Comparison of ENCODE assay signal across 8 cellular contexts in genomic region chr20:38875170-38875993, GRCh38. TPM values are rescaled to one million over a fixed set of nuclear protein-coding genes. Genes with fewer than 3 reads are reported as not detected.
DNase-seq lines count a peak whose midpoint lies in the region; ATAC-seq and TF ChIP-seq lines count a peak whose summit lies in the region.

No MANE protein-coding gene starts in this region.

- H3K4me1 ChIP-seq in SK-N-SH (ENCODE audit: control insufficient read depth in 1 of 2, insufficient read depth in 2 of 2, low read depth in 1 of 2, low read length in 1 of 2) (peaks cover 0 to 86% of the 10 kb centered on the region in 2 experiments; a peak in 2 of 4 replicates), body of pancreas (peaks cover 11% of the 10 kb centered on the region), gastrocnemius medialis (peaks cover 0 to 8% of the 10 kb centered on the region in 2 donors), PC-3 (ENCODE audit: insufficient read depth, low read length) (peaks cover 19% of the 10 kb centered on the region)

- H3K4me2 ChIP-seq in SK-N-SH, result no peak overlapping the region
- no peak overlapping the region for H3K4me2 ChIP-seq in PC-3 (ENCODE audit: low read length)

- peak; percentile 74 for DNase-seq in SK-N-SH
- peak in 3 of 4 donors; percentile 17 to 53 (median 34) for DNase-seq in body of pancreas
- DNase-seq in gastrocnemius medialis, result no peak
- DNase-seq in PC-3, result no peak
- no peak for DNase-seq in HPDE6-E6E7 (ENCODE audit: extremely low spot score)
- no peak for DNase-seq in AG08396 (ENCODE audit: low spot score)

- TF ChIP-seq POLR2A in body of pancreas (IDR thresholded peaks at IDR 0.05) (no peak), gastrocnemius medialis (IDR thresholded peaks at IDR 0.05) (no peak)

- H3K27ac ChIP-seq in SK-N-SH (ENCODE audit: low read depth in 2 of 2, low read length in 1 of 2) (peak overlapping the region in 1 of 2 experiments; percentile 100; a peak in 3 of 4 replicates), body of pancreas (peak overlapping the region in 1 of 4 donors; percentile 4), gastrocnemius medialis (peak overlapping the region in 3 of 4 donors; percentile 19 to 45 (median 41)), PC-3 (ENCODE audit: low read length) (no peak overlapping the region)

- TF ChIP-seq RAD21 in SK-N-SH (IDR thresholded peaks at IDR 0.05; ENCODE audit: low read length), result peak; percentile 36

- ATAC-seq in GM19043 (IDR thresholded peaks at IDR 0.05; ENCODE audit: low read depth, unreplicated experiment) (peak; percentile 47), HG02943 (IDR thresholded peaks at IDR 0.05; ENCODE audit: low read depth, unreplicated experiment) (peak; percentile 62), body of pancreas (no peak), gastrocnemius medialis (no peak), PC-3 (no peak)

- H3K9me2 ChIP-seq in SK-N-SH, result no peaks in the 10 kb centered on the region
- no peaks in the 10 kb centered on the region for H3K9me2 ChIP-seq in PC-3 (replicated peaks; ENCODE audit: low read length)

- WGBS in SK-N-SH (ENCODE audit: low lambda C conversion rate), result 16% methylated on average over 8 of the region's 11 CpGs
- 5 to 6% methylated on average over 11 of the region's 11 CpGs for WGBS in body of pancreas, 2 donors

- POLR2A ChIA-PET in SK-N-SH (lab: Yijun Ruan, JAX), result interaction anchor here (0.6 to 3.4 kb wide), 20 partner anchors 8 to 744 kb away, joined by 3 to 50 read pairs (median 4); partner anchors contain the start of gene PPP1R16B
- POLR2A ChIA-PET in PC-3 (lab: Charles Lee; ENCODE audit: unreplicated experiment), result no interaction called here

- H3K27me3 ChIP-seq in SK-N-SH (ENCODE audit: insufficient read depth) (peaks cover 16% of the 10 kb centered on the region; the same call in 1 of the 2 replicates), body of pancreas (no peaks in the 10 kb centered on the region), gastrocnemius medialis (peaks cover 0 to 2% (median 0%) of the 10 kb centered on the region in 3 donors), PC-3 (ENCODE audit: low read length) (peaks cover 10% of the 10 kb centered on the region; the same call in 1 of the 2 replicates)

- no peak overlapping the region; a peak in 1 of 4 replicates for H3K4me3 ChIP-seq in SK-N-SH (ENCODE audit: low read depth in 2 of 2, low read length in 1 of 2)
- H3K4me3 ChIP-seq in body of pancreas, result no peak overlapping the region
- no peak overlapping the region for H3K4me3 ChIP-seq in gastrocnemius medialis
- no peak overlapping the region for H3K4me3 ChIP-seq in PC-3 (ENCODE audit: low read length)

- H3K9me3 ChIP-seq in SK-N-SH (no peaks in the 10 kb centered on the region), body of pancreas (no peaks in the 10 kb centered on the region), gastrocnemius medialis (no peaks in the 10 kb centered on the region), PC-3 (ENCODE audit: low read length) (no peaks in the 10 kb centered on the region)

- no peak overlapping the region for H3K9ac ChIP-seq in SK-N-SH
- no peak overlapping the region for H3K9ac ChIP-seq in PC-3 (ENCODE audit: low read length)

- BruUV-seq in PC-3 (replicated peaks; lab: Mats Ljungman, UMichigan), result no TSS peak

- H3K79me2 ChIP-seq in SK-N-SH (ENCODE audit: insufficient read depth) (no peaks in the 10 kb centered on the region), PC-3 (ENCODE audit: low read length) (no peaks in the 10 kb centered on the region)

- TF ChIP-seq EP300 in SK-N-SH (IDR thresholded peaks at IDR 0.05; ENCODE audit: borderline replicate concordance in 1 of 2, low read depth in 1 of 2, low read length in 1 of 2), result peak in 1 of 2 experiments; percentile 96

- H4K20me1 ChIP-seq in SK-N-SH (ENCODE audit: insufficient read depth) (no peaks in the 10 kb centered on the region), PC-3 (ENCODE audit: low read length) (no peaks in the 10 kb centered on the region)

- TF ChIP-seq CTCF in SK-N-SH (IDR thresholded peaks at IDR 0.05) (no peak), body of pancreas (IDR thresholded peaks at IDR 0.05) (no peak), gastrocnemius medialis (IDR thresholded peaks at IDR 0.05 in 4 of 5, conservative IDR thresholded peaks at IDR 0.05 in 1 of 5) (no peak), PC-3 (conservative IDR thresholded peaks at IDR 0.05; ENCODE audit: low read depth, low read length) (no peak)

- H3K36me3 ChIP-seq in SK-N-SH (replicated peaks in 1 of 2; ENCODE audit: control insufficient read depth in 1 of 2, insufficient read depth in 2 of 2, low read length in 1 of 2) (no peaks in the 10 kb centered on the region), body of pancreas (replicated peaks in 1 of 2; ENCODE audit: insufficient read depth in 1 of 2, low read depth in 2 of 2) (no peaks in the 10 kb centered on the region), gastrocnemius medialis (no peaks in the 10 kb centered on the region), PC-3 (ENCODE audit: low read depth, low read length) (no peaks in the 10 kb centered on the region)

- intact Hi-C loops in body of pancreas (cut with DNase I), result no loop called here
- intact Hi-C loops in gastrocnemius medialis (cut with DNase I; ENCODE audit: low total_unique reads), result no loop called here
- intact Hi-C loops in PC-3 (cut with micrococcal nuclease), result no loop called here

- H2AFZ ChIP-seq in SK-N-SH (ENCODE audit: low read depth), result no peak overlapping the region
- H2AFZ ChIP-seq in PC-3 (ENCODE audit: low read length), result no peak overlapping the region

- in situ Hi-C loops in gastrocnemius medialis (cut with MboI; ENCODE audit: low sequenced_read_pairs in 4 of 4), result loop anchor here in 1 of 4 donors (25.0 kb wide), 1 partner anchor 238 kb away; no protein-coding TSS in a partner anchor

- H3F3A ChIP-seq in SK-N-SH (replicated peaks; ENCODE audit: insufficient read depth), result no peaks in the 10 kb centered on the region
- H3F3A ChIP-seq in PC-3 (ENCODE audit: low read length, unreplicated experiment), result no peaks in the 10 kb centered on the region

- CTCF ChIA-PET in SK-N-SH (lab: Yijun Ruan, JAX) (interaction anchor here (0.7 to 7.2 kb wide), 6 partner anchors 8 to 69 kb away, joined by 3 to 58 read pairs (median 6); partner anchors contain the start of gene PPP1R16B), PC-3 (lab: Charles Lee) (no interaction called here)

TF ChIP-seq in SK-N-SH, 30 proteins besides CTCF, POLR2A, EP300 and RAD21 (continues in another document):
- TF ChIP-seq GABPA (IDR thresholded peaks at IDR 0.05; ENCODE audit: low read depth) (no peak), SMC3 (IDR thresholded peaks at IDR 0.05; ENCODE audit: low read depth, low read length) (peak; percentile 20; the same call in 1 of the 2 replicates), FOXM1 (IDR thresholded peaks at IDR 0.05; ENCODE audit: low read depth) (no peak), FOXJ3 (CRISPR knock-in tag; IDR thresholded peaks at IDR 0.05) (peak; percentile 93), NFIC (IDR thresholded peaks at IDR 0.05; ENCODE audit: borderline replicate concordance) (no peak), TEAD4 (IDR thresholded peaks at IDR 0.05; ENCODE audit: borderline replicate concordance, insufficient read depth) (no peak), EZH2phosphoT487 (IDR thresholded peaks at IDR 0.05; ENCODE audit: borderline replicate concordance, low read depth) (no peak), USF2 (IDR thresholded peaks at IDR 0.05; ENCODE audit: borderline replicate concordance, low read depth, low read length) (no peak), RXRA (IDR thresholded peaks at IDR 0.05; ENCODE audit: borderline replicate concordance, low read depth) (no peak), USF1 (IDR thresholded peaks at IDR 0.05; ENCODE audit: borderline replicate concordance, low read depth) (no peak), SIN3A (IDR thresholded peaks at IDR 0.05; ENCODE audit: borderline replicate concordance, low read depth, low read length) (no peak), ELF1 (IDR thresholded peaks at IDR 0.05) (no peak), PBX3 (IDR thresholded peaks at IDR 0.05) (no peak), GATA2 (CRISPR knock-in tag; IDR thresholded peaks at IDR 0.05) (peak; percentile 99), NRF1 (IDR thresholded peaks at IDR 0.05; ENCODE audit: low read depth, low read length) (no peak)

RNA-seq across cellular contexts. Expression of gene FAM83D, which starts 50.8 kb away (rescaled TPM):
- 18.9 and 21.5 TPM in 2 replicates for polyA plus RNA-seq in SK-N-SH (2012; rRNA removed)
- 17.3 and 20.6 TPM in 2 replicates for polyA plus RNA-seq in SK-N-SH (2012; cell fraction: cytosol; rRNA removed)
- 16.9 and 18.8 TPM in 2 replicates for polyA plus RNA-seq in SK-N-SH (2012; cell fraction: nucleus; rRNA removed)
- total RNA-seq in body of pancreas, result under 1 TPM in 1 of 2 donors, not detected in 1; 0.52 TPM
- under 1 TPM in 1 of 4 donors, not detected in 3; 0.40 TPM for total RNA-seq in gastrocnemius medialis
- total RNA-seq in PC-3 (2014; rRNA removed), result 69.6 and 81.4 TPM in 2 replicates

Comparison
In these comparisons a context has a peak if more than half of its experiments do, and no peak if none do; other contexts are left out.
1. ATAC-seq: peak in GM19043 (single experiment) and HG02943 (single experiment); none in body of pancreas (single experiment), gastrocnemius medialis (0 of 2) and PC-3 (single experiment).
2. DNase-seq: peak in SK-N-SH (single experiment) and body of pancreas (3 of 4); none in gastrocnemius medialis (0 of 2), PC-3 (single experiment), HPDE6-E6E7 (single experiment) and AG08396 (single experiment).
3. RNA of gene FAM83D, which starts 50.8 kb away (total RNA-seq): 69.6 to 81.4 TPM in PC-3; 0.52 TPM in body of pancreas and 0.40 TPM in gastrocnemius medialis; every median in the first group is over 10 times any median in the second.